10 cellular contexts compared by ENCODE assay signal in genomic region chr12:64400041-64400440, GRCh38. TPM values are rescaled to one million over a fixed set of nuclear protein-coding genes. Genes with fewer than 3 reads are reported as not detected.
DNase-seq lines count a peak whose midpoint lies in the region; ATAC-seq and TF ChIP-seq lines count a peak whose summit lies in the region.
"Had no signal": no experiment of that assay in that cellular context is flagged by ENCODE, and none has a peak within 500 bp of the region (broad histone marks: within the 10 kb centered on the region; RNA-seq: fewer than 3 reads in every experiment).

No MANE protein-coding gene starts in this region.

- no peak for TF ChIP-seq POLR2A in Peyer's patch (IDR thresholded peaks at IDR 0.05)

- no peak for ATAC-seq in activated T-cell treated with anti-CD3 and anti-CD28 coated beads, Interleukin-2, amount 50 U/mL, for 4 hours
- ATAC-seq in SK-N-SH treated with all-trans-retinoic acid at 6 μM for 48 hours (peak; percentile 5; the same call in 1 of the 3 replicates), GM19452 (IDR thresholded peaks at IDR 0.05; ENCODE audit: unreplicated experiment) (no peak)

- no peak overlapping the region for H3K9ac ChIP-seq in skeletal muscle satellite cell (ENCODE audit: low read depth, low read length)

- H3K9me3 ChIP-seq in skeletal muscle satellite cell (replicated peaks; ENCODE audit: low read length), result no peaks in the 10 kb centered on the region
- H3K9me3 ChIP-seq in Peyer's patch, result no peaks in the 10 kb centered on the region
- H3K9me3 ChIP-seq: BE2C had no signal

- no peaks in the 10 kb centered on the region for H3K36me3 ChIP-seq in skeletal muscle satellite cell (ENCODE audit: insufficient read depth, low read length)
- H3K36me3 ChIP-seq in Peyer's patch, result no peaks in the 10 kb centered on the region

- H3K4me1 ChIP-seq in skeletal muscle satellite cell (ENCODE audit: control insufficient read depth, insufficient read depth, low read length) (peaks cover 6% of the 10 kb centered on the region), Peyer's patch (peaks cover 0 to 5% (median 0%) of the 10 kb centered on the region in 4 donors)

- no peak overlapping the region for H3K27ac ChIP-seq in Peyer's patch

- H3K27me3 Mint-ChIP-seq in activated T-cell treated with anti-CD3 and anti-CD28 coated beads, Interleukin-2, amount 50 U/mL, for 4 hours (ENCODE audit: low read depth), result no peaks in the 10 kb centered on the region

- H3K4me3 ChIP-seq in skeletal muscle satellite cell (ENCODE audit: low read length), result peak overlapping the region; percentile 24
- no peak overlapping the region for H3K4me3 ChIP-seq in Peyer's patch

- H3K4me3 Mint-ChIP-seq in activated T-cell treated with anti-CD3 and anti-CD28 coated beads, Interleukin-2, amount 50 U/mL, for 4 hours, result peak overlapping the region; percentile 39

- TF ChIP-seq CTCF in Peyer's patch (IDR thresholded peaks at IDR 0.05), result no peak

- H3K27me3 ChIP-seq in skeletal muscle satellite cell (ENCODE audit: control insufficient read depth, insufficient read depth, low read length) (no peaks in the 10 kb centered on the region), Peyer's patch (no peaks in the 10 kb centered on the region)
- H3K27me3 ChIP-seq: BE2C had no signal

- H3K36me3 Mint-ChIP-seq in activated T-cell treated with anti-CD3 and anti-CD28 coated beads, Interleukin-2, amount 50 U/mL, for 4 hours (ENCODE audit: insufficient read depth), result no peaks in the 10 kb centered on the region

- H3K4me1 Mint-ChIP-seq in activated T-cell treated with anti-CD3 and anti-CD28 coated beads, Interleukin-2, amount 50 U/mL, for 4 hours (ENCODE audit: low read depth), result peaks cover 12% of the 10 kb centered on the region

- peak overlapping the region; percentile 36 for H3K4me2 ChIP-seq in skeletal muscle satellite cell (ENCODE audit: low read length)

- H3K9me3 Mint-ChIP-seq in activated T-cell treated with anti-CD3 and anti-CD28 coated beads, Interleukin-2, amount 50 U/mL, for 4 hours, result no peaks in the 10 kb centered on the region

- DNase-seq in activated T-cell treated with anti-CD3 and anti-CD28 coated beads, Interleukin-2, amount 50 U/mL, for 4 hours, result no peak
- no peak for DNase-seq in activated T-cell treated with anti-CD3 and anti-CD28 coated beads, Interleukin-2, amount 50 U/mL, for 48 hours
- DNase-seq in fibroblast of gingiva (ENCODE audit: low read depth), result peak; percentile 41
- no peak for DNase-seq in Peyer's patch
- DNase-seq in kidney glomerular epithelial cell (lab: John Stamatoyannopoulos, UW), result no peak
- DNase-seq: BE2C; effector CD8-positive, alpha-beta T cell had no signal

TF ChIP-seq in SK-N-SH treated with all-trans-retinoic acid at 6 μM for 48 hours, 23 proteins besides CTCF, POLR2A, EP300 and RAD21:
- TF ChIP-seq OSR1 (CRISPR knock-in tag; IDR thresholded peaks at IDR 0.05) (no peak), CREB5 (CRISPR knock-in tag; IDR thresholded peaks at IDR 0.05; ENCODE audit: low read depth) (no peak), RARB (CRISPR knock-in tag; IDR thresholded peaks at IDR 0.05) (no peak), ZC3H10 (CRISPR knock-in tag; IDR thresholded peaks at IDR 0.05) (no peak), CSRNP3 (CRISPR knock-in tag; IDR thresholded peaks at IDR 0.05) (no peak), ZNF565 (CRISPR knock-in tag; conservative IDR thresholded peaks at IDR 0.05; ENCODE audit: low read depth) (no peak), GLIS3 (CRISPR knock-in tag; IDR thresholded peaks at IDR 0.05) (no peak), ESRRG (CRISPR knock-in tag; IDR thresholded peaks at IDR 0.05) (no peak), PATZ1 (CRISPR knock-in tag; IDR thresholded peaks at IDR 0.05; ENCODE audit: borderline replicate concordance) (no peak), TOX (CRISPR knock-in tag; IDR thresholded peaks at IDR 0.05; ENCODE audit: borderline replicate concordance) (no peak)

RNA-seq across cellular contexts. Expression of gene XPOT, which starts 4.2 kb away (rescaled TPM):
- total RNA-seq in activated T-cell treated with anti-CD3 and anti-CD28 coated beads, Interleukin-2, amount 50 U/mL, for 4 hours, result 100 to 1,000 TPM; 130 to 143 (median 132) TPM
- 79.3 and 94.6 TPM in 2 replicates for total RNA-seq in skeletal muscle satellite cell (2012; rRNA removed)
- 10 to 100 TPM; 15.6 to 73.4 (median 24.8) TPM for total RNA-seq in Peyer's patch

RNA-seq across cellular contexts. Expression of gene C12orf56, which starts 9.5 kb away (rescaled TPM):
- not detected for total RNA-seq in activated T-cell treated with anti-CD3 and anti-CD28 coated beads, Interleukin-2, amount 50 U/mL, for 4 hours
- total RNA-seq in skeletal muscle satellite cell (2012; rRNA removed), result 1.5 and 2.0 TPM in 2 replicates
- total RNA-seq in Peyer's patch, result not detected

RNA-seq across cellular contexts. Expression of gene TBK1, which starts 51.9 kb away (rescaled TPM):
- 10 to 100 TPM; 15.1 to 20.5 (median 15.4) TPM for total RNA-seq in activated T-cell treated with anti-CD3 and anti-CD28 coated beads, Interleukin-2, amount 50 U/mL, for 4 hours
- 17.7 and 26.9 TPM in 2 replicates for total RNA-seq in skeletal muscle satellite cell (2012; rRNA removed)
- 10 to 100 TPM; 24.9 to 38.0 (median 30.2) TPM for total RNA-seq in Peyer's patch
